In genomic region chr11:925158-925495, GRCh38 we compare ENCODE assay signal across 8 cellular contexts. TPM values are rescaled to one million over a fixed set of nuclear protein-coding genes. Genes with fewer than 3 reads are reported as not detected.
DNase-seq lines count a peak whose midpoint lies in the region; ATAC-seq, FAIRE-seq and TF ChIP-seq lines count a peak whose summit lies in the region.

No MANE protein-coding gene starts in this region.

- TF ChIP-seq CTCF in astrocyte of the cerebellum (IDR thresholded peaks at IDR 0.05; ENCODE audit: low read depth, low read length, missing control alignments) (no peak), kidney (IDR thresholded peaks at IDR 0.05; ENCODE audit: borderline replicate concordance, extremely low read depth, insufficient read depth) (no peak), testis (IDR thresholded peaks at IDR 0.05) (no peak)

- H3K4me3 ChIP-seq in astrocyte of the cerebellum (ENCODE audit: low read depth, low read length), result peak overlapping the region; percentile 33
- no peak overlapping the region for H3K4me3 ChIP-seq in kidney (ENCODE audit: low read length in 2 of 2)
- peak overlapping the region; percentile 57 to 88 for H3K4me3 ChIP-seq in testis

- DNase-seq in astrocyte of the cerebellum (ENCODE audit: low read depth) (no peak), kidney (peak; percentile 89), testis (no peak), H4 (ENCODE audit: low spot score) (no peak), NAMALWA (ENCODE audit: low spot score) (no peak), HK-2 (ENCODE audit: unreplicated experiment) (no peak), DMS53 treated with DMSO at 0.1 percent for 48 hours (lab: John Stamatoyannopoulos, UW; ENCODE audit: unreplicated experiment) (no peak)

- H3K9me3 ChIP-seq in kidney (ENCODE audit: control insufficient read depth in 1 of 2, low read length in 2 of 2) (no peaks in the 10 kb centered on the region), testis (no peaks in the 10 kb centered on the region)

- H3K27ac ChIP-seq in kidney (ENCODE audit: low read depth in 2 of 2, low read length in 2 of 2) (peak overlapping the region in 1 of 2 donors; percentile 67), testis (peak overlapping the region; percentile 76 to 91)

- H3K27me3 ChIP-seq in testis, result no peaks in the 10 kb centered on the region

- no peak for FAIRE-seq in kidney (lab: Jason Lieb, UNC)

- H3K4me1 ChIP-seq in kidney (ENCODE audit: control insufficient read depth in 1 of 2, insufficient read depth in 1 of 2, low read depth in 1 of 2, low read length in 2 of 2), result peaks cover 19 to 24% of the 10 kb centered on the region in 2 donors
- peaks cover 11% of the 10 kb centered on the region for H3K4me1 ChIP-seq in testis

- 48% methylated on average over 27 of the region's 28 CpGs; no CpG with 5 or more reads in 1 of the 2 donors for WGBS in testis, 2 donors

- TF ChIP-seq POLR2A in testis (IDR thresholded peaks at IDR 0.05), result no peak

- in situ Hi-C loops in astrocyte of the cerebellum (cut with HindIII; ENCODE audit: low sequenced_read_pairs), result no loop called here

- intact Hi-C loops in kidney (cut with DNase I), result no loop called here
- intact Hi-C loops in testis (cut with DNase I; ENCODE audit: low total_unique reads), result no loop called here

- peak; percentile 5 for ATAC-seq in HG02588 (IDR thresholded peaks at IDR 0.05; ENCODE audit: unreplicated experiment)

- H3K9ac ChIP-seq in kidney (ENCODE audit: low read length in 2 of 2), result no peak overlapping the region

- no peaks in the 10 kb centered on the region for H3K36me3 ChIP-seq in kidney (ENCODE audit: control insufficient read depth in 1 of 2, insufficient read depth in 2 of 2, low read length in 2 of 2)
- no peaks in the 10 kb centered on the region for H3K36me3 ChIP-seq in testis (ENCODE audit: low read depth, missing control alignments)

RNA-seq across cellular contexts. Expression of gene AP2A2, which starts 0.5 kb away (rescaled TPM):
- 144 TPM for total RNA-seq in kidney
- 76.5 TPM for polyA plus RNA-seq in kidney (ENCODE audit: insufficient read depth, low read depth, low replicate concordance)
- total RNA-seq in testis, result 10 to 100 TPM; 82.0 to 95.0 TPM
- 106 TPM for polyA plus RNA-seq in testis (ENCODE audit: insufficient read depth, low read depth, low replicate concordance)
- 25.1 and 25.3 TPM in 2 replicates for total RNA-seq in H4 (2014; rRNA removed; shearing (Covaris generic))

RNA-seq across cellular contexts. Expression of gene CHID1, which starts 14.5 kb away (rescaled TPM):
- total RNA-seq in kidney (82.2 TPM), testis (100 to 1,000 TPM; 146 to 176 TPM)
- polyA plus RNA-seq in kidney (ENCODE audit: insufficient read depth, low read depth, low replicate concordance) (128 TPM), testis (ENCODE audit: insufficient read depth, low read depth, low replicate concordance) (134 TPM)
- 53.1 and 65.1 TPM in 2 replicates for total RNA-seq in H4 (2014; rRNA removed; shearing (Covaris generic))

Comparison
In these comparisons a context has a peak if more than half of its experiments do, and no peak if none do; other contexts are left out.
1. H3K4me3 ChIP-seq: peak in astrocyte of the cerebellum (single experiment) and testis (2 of 2); none in kidney (0 of 2).